ENCODE assay signal across 8 cellular contexts in genomic region chr16:82169861-82170845, GRCh38. TPM values are rescaled to one million over a fixed set of nuclear protein-coding genes. Genes with fewer than 3 reads are reported as not detected.
DNase-seq lines count a peak whose midpoint lies in the region; ATAC-seq and TF ChIP-seq lines count a peak whose summit lies in the region.

Gene MPHOSPH6, minus strand, starts transcription at chr16:82170224. Its CDS starts 49 bp downstream, at chr16:82170175.

- WGBS in esophagus, 2 donors, result 0 to 1% methylated on average over 76 to 89 of the region's 89 CpGs

- CTCF ChIA-PET in PC-3 (lab: Charles Lee), result interaction anchor here (0.8 kb wide), 1 partner anchor 60 kb away, joined by 3 read pairs; no protein-coding TSS in a partner anchor

- ATAC-seq in GM21515 (IDR thresholded peaks at IDR 0.05; ENCODE audit: unreplicated experiment) (peak; percentile 95), PC-3 (peak; percentile 97)

- H3K27me3 Mint-ChIP-seq in activated T-cell treated with anti-CD3 and anti-CD28 coated beads, Interleukin-2, amount 50 U/mL, for 24 hours, result peaks cover 33% of the 10 kb centered on the region

- intact Hi-C loops in PC-3 (cut with micrococcal nuclease), result loop anchor here (5.0 to 10.0 kb wide), 2 partner anchors 55 to 138 kb away; no protein-coding TSS in a partner anchor

- no peaks in the 10 kb centered on the region for H3K9me3 ChIP-seq in PC-3 (ENCODE audit: low read length)
- H3K9me3 ChIP-seq in esophagus (ENCODE audit: control insufficient read depth in 2 of 2, insufficient read depth in 1 of 2, low read depth in 1 of 2, low read length in 1 of 2), result no peaks in the 10 kb centered on the region
- H3K9me3 ChIP-seq in muscle layer of colon (ENCODE audit: low read length), result no peaks in the 10 kb centered on the region

- H3K9me2 ChIP-seq in PC-3 (replicated peaks; ENCODE audit: low read length), result no peaks in the 10 kb centered on the region

- peaks cover 7% of the 10 kb centered on the region for H3K4me1 ChIP-seq in PC-3 (ENCODE audit: insufficient read depth, low read length)
- H3K4me1 ChIP-seq in esophagus (ENCODE audit: control insufficient read depth in 2 of 2, insufficient read depth in 2 of 2, low read length in 1 of 2), result peaks cover 0 to 11% of the 10 kb centered on the region in 2 donors
- peaks cover 10% of the 10 kb centered on the region for H3K4me1 ChIP-seq in muscle layer of colon (ENCODE audit: insufficient read depth, low read length)

- H3K36me3 Mint-ChIP-seq in activated T-cell treated with anti-CD3 and anti-CD28 coated beads, Interleukin-2, amount 50 U/mL, for 24 hours (ENCODE audit: low read depth), result peaks cover 44% of the 10 kb centered on the region

- H3K27me3 ChIP-seq in PC-3 (ENCODE audit: low read length) (peaks cover 23% of the 10 kb centered on the region; the same call in 1 of the 2 replicates), esophagus (ENCODE audit: control insufficient read depth in 1 of 2, insufficient read depth in 2 of 2, low read length in 2 of 2) (no peaks in the 10 kb centered on the region), muscle layer of colon (ENCODE audit: control insufficient read depth in 1 of 2, insufficient read depth in 2 of 2, low read length in 2 of 2) (no peaks in the 10 kb centered on the region)

- TF ChIP-seq CTCF in PC-3 (conservative IDR thresholded peaks at IDR 0.05; ENCODE audit: low read depth, low read length), result no peak

- peak within 1 kb of the TSS; percentile 98 for H3K27ac Mint-ChIP-seq in activated T-cell treated with anti-CD3 and anti-CD28 coated beads, Interleukin-2, amount 50 U/mL, for 24 hours

- H3K4me2 ChIP-seq in PC-3 (ENCODE audit: low read length), result peak within 1 kb of the TSS; percentile 80

- H3K9ac ChIP-seq in PC-3 (ENCODE audit: low read length) (peak within 1 kb of the TSS; percentile 87), muscle layer of colon (ENCODE audit: low read length) (peak within 1 kb of the TSS; percentile 46)

- peak; percentile 97 for DNase-seq in DMS 273 (lab: John Stamatoyannopoulos, UW; ENCODE audit: unreplicated experiment)
- DNase-seq in HuH-7 (ENCODE audit: low spot score), result peak; percentile 90
- peak; percentile 84 for DNase-seq in PC-3
- DNase-seq in activated T-cell treated with anti-CD3 and anti-CD28 coated beads, Interleukin-2, amount 50 U/mL, for 24 hours, result peak; percentile 94
- peak; percentile 75 to 82 for DNase-seq in stimulated activated CD8-positive, alpha-beta memory T cell treated with anti-CD3 and anti-CD28 coated beads, Interleukin-7, amount 100 ng/mL, for 1 hour (ENCODE audit: low read depth in 2 of 2)

- peaks cover 3% of the 10 kb centered on the region for H3K9me3 Mint-ChIP-seq in activated T-cell treated with anti-CD3 and anti-CD28 coated beads, Interleukin-2, amount 50 U/mL, for 24 hours

- H4K20me1 ChIP-seq in PC-3 (ENCODE audit: low read length), result no peaks in the 10 kb centered on the region

- peak within 1 kb of the TSS; percentile 73 for H2AFZ ChIP-seq in PC-3 (ENCODE audit: low read length)

- peak within 1 kb of the TSS; percentile 97 for H3K4me3 Mint-ChIP-seq in activated T-cell treated with anti-CD3 and anti-CD28 coated beads, Interleukin-2, amount 50 U/mL, for 24 hours

- H3K4me1 Mint-ChIP-seq in activated T-cell treated with anti-CD3 and anti-CD28 coated beads, Interleukin-2, amount 50 U/mL, for 24 hours (ENCODE audit: low read depth), result peaks cover 30% of the 10 kb centered on the region

- H3F3A ChIP-seq in PC-3 (ENCODE audit: low read length, unreplicated experiment), result no peaks in the 10 kb centered on the region

- POLR2A ChIA-PET in PC-3 (lab: Charles Lee; ENCODE audit: unreplicated experiment), result no interaction called here

- no peak within 1 kb of the TSS; the same call in 1 of the 2 replicates for H3K27ac ChIP-seq in PC-3 (ENCODE audit: low read length)
- H3K27ac ChIP-seq in esophagus (ENCODE audit: low read depth in 2 of 2, low read length in 1 of 2), result peak within 1 kb of the TSS; percentile 90 to 95
- H3K27ac ChIP-seq in muscle layer of colon (ENCODE audit: low read depth, low read length), result peak within 1 kb of the TSS; percentile 84

- H3K4me3 ChIP-seq in PC-3 (ENCODE audit: low read length), result peak within 1 kb of the TSS; percentile 74
- H3K4me3 ChIP-seq in esophagus (ENCODE audit: low read depth in 1 of 2, low read length in 2 of 2), result peak within 1 kb of the TSS; percentile 85 to 87
- H3K4me3 ChIP-seq in muscle layer of colon (ENCODE audit: low read depth in 1 of 2, low read length in 2 of 2), result peak within 1 kb of the TSS; percentile 73 to 81

- peaks cover 32% of the 10 kb centered on the region for H3K79me2 ChIP-seq in PC-3 (ENCODE audit: low read length)

- BruUV-seq in PC-3 (replicated peaks; lab: Mats Ljungman, UMichigan), result TSS peak; percentile 68

- H3K36me3 ChIP-seq in PC-3 (ENCODE audit: low read depth, low read length), result no peaks in the 10 kb centered on the region
- H3K36me3 ChIP-seq in esophagus (ENCODE audit: control insufficient read depth in 2 of 2, insufficient read depth in 2 of 2, low read length in 1 of 2), result no peaks in the 10 kb centered on the region
- H3K36me3 ChIP-seq in muscle layer of colon (ENCODE audit: insufficient read depth, low read length), result no peaks in the 10 kb centered on the region

RNA-seq across cellular contexts. Expression of gene MPHOSPH6, which starts in this region (rescaled TPM):
- total RNA-seq in PC-3 (2014; rRNA removed), result 23.5 and 28.9 TPM in 2 replicates
- polyA plus RNA-seq in esophagus, result 10 to 100 TPM; 21.8 to 41.6 TPM
